In the genomic region with DNA sequence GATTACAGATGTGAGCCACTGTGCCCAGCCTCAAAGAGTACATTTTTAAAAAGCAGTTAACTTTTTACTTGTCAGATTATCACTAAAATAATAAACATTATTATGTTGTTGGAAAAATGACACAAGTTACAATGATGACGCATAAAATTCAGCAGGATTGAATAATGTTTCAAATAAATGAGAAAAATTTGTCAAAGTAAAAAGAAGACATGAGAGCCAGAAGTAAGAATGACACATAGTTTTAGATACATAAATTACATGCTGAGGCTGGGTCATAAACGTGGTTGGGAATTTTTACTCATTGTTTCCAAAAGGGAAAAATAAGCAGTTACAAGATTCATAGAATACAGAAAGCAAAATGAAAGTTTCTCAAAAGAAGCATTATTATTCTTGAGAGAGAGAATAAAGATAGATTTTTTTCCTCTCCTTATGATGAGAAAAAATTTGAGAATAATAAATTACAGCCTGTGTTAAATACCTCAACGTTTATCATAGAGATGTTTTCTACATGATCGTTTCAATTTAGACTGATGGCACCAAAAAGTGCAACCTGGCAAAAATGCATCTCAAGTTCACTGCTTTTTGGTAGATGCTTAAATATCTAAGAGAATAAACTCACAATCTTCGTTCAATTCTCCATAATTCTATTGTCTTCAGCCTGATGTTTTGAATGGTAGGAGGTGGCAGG, we compare ENCODE assay signal across 20 cellular contexts. TPM values are rescaled to one million over a fixed set of nuclear protein-coding genes. Genes with fewer than 3 reads are reported as not detected.
DNase-seq lines count a peak whose midpoint lies in the region; ATAC-seq, FAIRE-seq and TF ChIP-seq lines count a peak whose summit lies in the region.
"Had no signal": no experiment of that assay in that cellular context is flagged by ENCODE, and none has a peak within 500 bp of the region (broad histone marks: within the 10 kb centered on the region; RNA-seq: fewer than 3 reads in every experiment).

No MANE protein-coding gene starts in this region.

- peaks cover 15% of the 10 kb centered on the region for H3K4me1 Mint-ChIP-seq in osteocyte (ENCODE audit: unreplicated experiment)
- H3K4me1 Mint-ChIP-seq: CD4-positive, CD25-positive, alpha-beta regulatory T cell had no signal

- no peak for ATAC-seq in A549
- ATAC-seq: HCT116, Panc1 had no signal

- H3K27ac ChIP-seq in A549 (no peak overlapping the region), fibroblast of lung (ENCODE audit: insufficient read depth, low read length) (no peak overlapping the region), esophagus squamous epithelium (no peak overlapping the region)

- H3K4me3 Mint-ChIP-seq in osteocyte (ENCODE audit: unreplicated experiment): no peak overlapping the region
- H3K4me3 Mint-ChIP-seq: CD4-positive, CD25-positive, alpha-beta regulatory T cell had no signal

- H3K4me1 ChIP-seq in A549 (no peaks in the 10 kb centered on the region), fibroblast of lung (ENCODE audit: control insufficient read depth, extremely low read depth, insufficient read depth, low read length) (peaks cover 2% of the 10 kb centered on the region), esophagus squamous epithelium (no peaks in the 10 kb centered on the region)

- H4K20me1 ChIP-seq in fibroblast of lung (ENCODE audit: control insufficient read depth, extremely low read depth, insufficient read depth, low read length): no peaks in the 10 kb centered on the region

- DNase-seq in A549 (ENCODE audit: low read depth in 1 of 2, low spot score in 1 of 2): no peak
- DNase-seq in HEK293T (ENCODE audit: extremely low spot score): no peak
- DNase-seq in fibroblast of lung (ENCODE audit: low read depth in 2 of 2): peak; percentile 47 to 56
- DNase-seq in osteocyte (ENCODE audit: extremely low spot score, unreplicated experiment): no peak
- no peak for DNase-seq in kidney tubule cell (ENCODE audit: low spot score)
- DNase-seq in esophagus squamous epithelium (lab: John Stamatoyannopoulos, UW): no peak
- no peak for DNase-seq in GM20000 (ENCODE audit: low spot score)
- no peak for DNase-seq in foreskin melanocyte
- DNase-seq: AML-193; CD4-positive, CD25-positive, alpha-beta regulatory T cell; DMS53; NCI-H1417; NCI-H2029; NCI-H2171 treated with DMSO at 0.1 percent for 48 hours; NCI-H510A; NCI-H82; Right ventricle myocardium superior had no signal

- WGBS in A549 (ENCODE audit: missing lambda C conversion rate): 44% methylated on average over 5 of the region's 5 CpGs
- 62 to 65% methylated on average over 5 of the region's 5 CpGs for WGBS in esophagus squamous epithelium, 2 donors

- H3K36me3 ChIP-seq in fibroblast of lung (ENCODE audit: control insufficient read depth, insufficient read depth, low read length) (no peaks in the 10 kb centered on the region), esophagus squamous epithelium (no peaks in the 10 kb centered on the region)

- CTCF ChIA-PET in A549 (lab: Yijun Ruan, JAX): interaction anchor here (1.6 kb wide), 1 partner anchor 395 kb away, joined by 3 read pairs; no protein-coding TSS in a partner anchor
- CTCF ChIA-PET in HEK293T (lab: Yijun Ruan, JAX): no interaction called here

- H3K9me3 ChIP-seq in A549 (no peaks in the 10 kb centered on the region), fibroblast of lung (ENCODE audit: control insufficient read depth, insufficient read depth, low read depth, low read length) (no peaks in the 10 kb centered on the region), esophagus squamous epithelium (no peaks in the 10 kb centered on the region)

- H3K27me3 ChIP-seq in fibroblast of lung (ENCODE audit: control insufficient read depth, insufficient read depth, low read length) (no peaks in the 10 kb centered on the region), esophagus squamous epithelium (no peaks in the 10 kb centered on the region)

- no peak overlapping the region for H3K9ac ChIP-seq in fibroblast of lung (ENCODE audit: insufficient read depth, low read length)

- FAIRE-seq in A549 (lab: Jason Lieb, UNC): no peak
- FAIRE-seq: GM12891 had no signal

- H3K4me3 ChIP-seq in A549 (no peak overlapping the region), fibroblast of lung (replicated peaks in 1 of 4; ENCODE audit: control extremely low read depth in 1 of 4, insufficient read depth in 1 of 4, low read depth in 3 of 4, low read length in 4 of 4) (no peak overlapping the region), esophagus squamous epithelium (no peak overlapping the region)

- no peaks in the 10 kb centered on the region for H3K9me3 Mint-ChIP-seq in osteocyte (ENCODE audit: unreplicated experiment)
- H3K9me3 Mint-ChIP-seq: CD4-positive, CD25-positive, alpha-beta regulatory T cell had no signal

- POLR2A ChIA-PET in A549 (lab: Yijun Ruan, JAX): no interaction called here
- POLR2A ChIA-PET in HEK293T (lab: Yijun Ruan, JAX): no interaction called here

- H3K79me2 ChIP-seq in fibroblast of lung (ENCODE audit: control insufficient read depth, insufficient read depth, low read length): no peaks in the 10 kb centered on the region

- no peak for TF ChIP-seq RAD21 in A549 (conservative IDR thresholded peaks at IDR 0.05 in 1 of 2, IDR thresholded peaks at IDR 0.05 in 1 of 2)

- peaks cover 25% of the 10 kb centered on the region for H3K36me3 Mint-ChIP-seq in osteocyte (ENCODE audit: unreplicated experiment)
- H3K36me3 Mint-ChIP-seq: CD4-positive, CD25-positive, alpha-beta regulatory T cell had no signal

- TF ChIP-seq POLR2A in A549 (IDR thresholded peaks at IDR 0.05; ENCODE audit: low read length) (no peak), esophagus squamous epithelium (IDR thresholded peaks at IDR 0.05) (no peak)

- no peaks in the 10 kb centered on the region for H3K27me3 Mint-ChIP-seq in osteocyte (ENCODE audit: unreplicated experiment)

- H3K27ac Mint-ChIP-seq in osteocyte (ENCODE audit: unreplicated experiment): peak overlapping the region; percentile 55
- H3K27ac Mint-ChIP-seq: CD4-positive, CD25-positive, alpha-beta regulatory T cell had no signal

- TF ChIP-seq CTCF in A549 (IDR thresholded peaks at IDR 0.05): no peak
- no peak for TF ChIP-seq CTCF in fibroblast of lung (conservative IDR thresholded peaks at IDR 0.05 in 1 of 2, IDR thresholded peaks at IDR 0.05 in 1 of 2; ENCODE audit: low read depth in 1 of 2, low read length in 2 of 2)
- no peak for TF ChIP-seq CTCF in osteocyte (IDR thresholded peaks at IDR 0.05)
- no peak for TF ChIP-seq CTCF in esophagus squamous epithelium (IDR thresholded peaks at IDR 0.05)
- no peak for TF ChIP-seq CTCF in GM20000 (IDR thresholded peaks at IDR 0.05; ENCODE audit: extremely low read depth, missing control alignments)

- intact Hi-C loops in esophagus squamous epithelium (cut with DNase I): no loop called here

- TF ChIP-seq EP300 in A549 (IDR thresholded peaks at IDR 0.05): no peak

- no peak overlapping the region for H3K4me2 ChIP-seq in A549
- peak overlapping the region; percentile 8 for H3K4me2 ChIP-seq in fibroblast of lung (ENCODE audit: extremely low read depth, insufficient read depth, low read length)

- peak overlapping the region; percentile 35 for H2AFZ ChIP-seq in fibroblast of lung (ENCODE audit: low read length)

TF ChIP-seq in A549, 52 proteins besides CTCF, POLR2A, EP300 and RAD21:
- TF ChIP-seq RNF2 (IDR thresholded peaks at IDR 0.05; ENCODE audit: borderline replicate concordance, low read depth) (no peak), CBX8 (IDR thresholded peaks at IDR 0.05) (no peak), SMC3 (IDR thresholded peaks at IDR 0.05) (no peak), HOXB5 (CRISPR knock-in tag; IDR thresholded peaks at IDR 0.05) (no peak), MAFK (IDR thresholded peaks at IDR 0.05; ENCODE audit: partially characterized antibody) (peak; percentile 57), EHMT2 (IDR thresholded peaks at IDR 0.05; ENCODE audit: low read depth) (no peak)

TF ChIP-seq in HEK293T, 16 proteins besides CTCF, POLR2A, EP300 and RAD21:
- no peak for TF ChIP-seq HDGF (IDR thresholded peaks at IDR 0.05; ENCODE audit: borderline replicate concordance)
- TF ChIP-seq, protein P1, sequence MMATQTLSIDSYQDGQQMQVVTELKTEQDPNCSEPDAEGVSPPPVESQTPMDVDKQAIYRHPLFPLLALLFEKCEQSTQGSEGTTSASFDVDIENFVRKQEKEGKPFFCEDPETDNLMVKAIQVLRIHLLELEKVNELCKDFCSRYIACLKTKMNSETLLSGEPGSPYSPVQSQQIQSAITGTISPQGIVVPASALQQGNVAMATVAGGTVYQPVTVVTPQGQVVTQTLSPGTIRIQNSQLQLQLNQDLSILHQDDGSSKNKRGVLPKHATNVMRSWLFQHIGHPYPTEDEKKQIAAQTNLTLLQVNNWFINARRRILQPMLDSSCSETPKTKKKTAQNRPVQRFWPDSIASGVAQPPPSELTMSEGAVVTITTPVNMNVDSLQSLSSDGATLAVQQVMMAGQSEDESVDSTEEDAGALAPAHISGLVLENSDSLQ (IDR thresholded peaks at IDR 0.05): peak; percentile 43

RNA-seq across cellular contexts. Expression of gene GUCY1B1, which starts 40.4 kb away (rescaled TPM):
- polyA plus RNA-seq in A549 (2011; rRNA removed) (0.26 and 0.43 TPM in 2 replicates), A549 (2017; fragmentation: RNase III; extraction: RNeasy Plus Mini Kit Qiagen cat#74134 plus additional on column Dnase treatment) (0.14 to 0.25 TPM (median 0.22 TPM) in 3 replicates), fibroblast of lung (11.2 and 38.1 TPM in 2 replicates)
- polyA plus RNA-seq in A549 (2012; cell fraction: cytosol; rRNA removed): 0.16 and 0.17 TPM in 2 replicates
- polyA plus RNA-seq in A549 (2012; cell fraction: nucleus; rRNA removed): 0.05 and 0.12 TPM in 2 replicates
- polyA minus RNA-seq in A549 (2011; rRNA and poly(A)+ RNA removed): 0.15 TPM in 1 of 2 replicates, not detected in the other
- total RNA-seq in fibroblast of lung (37.8 and 39.3 TPM in 2 replicates), osteocyte (11.5 and 13.2 TPM in 2 replicates), esophagus squamous epithelium (1 to 10 TPM; 1.4 to 7.4 (median 3.6) TPM)
- 6.8 and 20.7 TPM in 2 replicates for polyA plus RNA-seq in fibroblast of lung (2012)
- 2.3 and 9.9 TPM in 2 replicates for polyA minus RNA-seq in fibroblast of lung (ENCODE audit: low replicate concordance)

Comparison
In these comparisons a context has a peak if more than half of its experiments do, and no peak if none do; other contexts are left out.
1. DNase-seq: peak in fibroblast of lung (2 of 2); none in A549 (0 of 2), HEK293T (single experiment), osteocyte (single experiment), kidney tubule cell (single experiment), esophagus squamous epithelium (single experiment), GM20000 (single experiment) and foreskin melanocyte (single experiment).